ENCODE assay signal across 1 cellular context in genomic region chr1:53899206-53899628, GRCh38.
TF ChIP-seq lines count a peak whose summit lies in the region.

No MANE protein-coding gene starts in this region.

TF ChIP-seq in HepG2, 621 proteins besides CTCF, POLR2A, EP300 and RAD21 (continued from another document and continues in another):
- no peak for TF ChIP-seq ZXDC (CRISPR knock-in tag; IDR thresholded peaks at IDR 0.05)
- TF ChIP-seq HNRNPUL1 (IDR thresholded peaks at IDR 0.05; ENCODE audit: low read depth, low read length), result no peak
- no peak for TF ChIP-seq ZNF512 (CRISPR knock-in tag; IDR thresholded peaks at IDR 0.05)
- no peak for TF ChIP-seq MLXIP (CRISPR knock-in tag; IDR thresholded peaks at IDR 0.05; ENCODE audit: borderline replicate concordance)
- no peak for TF ChIP-seq FOXK2 (IDR thresholded peaks at IDR 0.05)
- no peak for TF ChIP-seq NFYC (CRISPR knock-in tag; IDR thresholded peaks at IDR 0.05)
- TF ChIP-seq SRSF4 (IDR thresholded peaks at IDR 0.05; ENCODE audit: low read depth, low read length, poor library complexity, severe bottlenecking), result no peak
- no peak for TF ChIP-seq PRMT3 (CRISPR knock-in tag; IDR thresholded peaks at IDR 0.05; ENCODE audit: borderline replicate concordance, low read depth)
- TF ChIP-seq ZNF788 (CRISPR knock-in tag; IDR thresholded peaks at IDR 0.05; ENCODE audit: borderline replicate concordance), result no peak; the same call in 1 of the 2 replicates
- no peak for TF ChIP-seq MTF2 (CRISPR knock-in tag; IDR thresholded peaks at IDR 0.05; ENCODE audit: borderline replicate concordance)
- TF ChIP-seq GRHL1 (CRISPR knock-in tag; conservative IDR thresholded peaks at IDR 0.05), result no peak
- TF ChIP-seq YEATS2 (CRISPR knock-in tag; IDR thresholded peaks at IDR 0.05; ENCODE audit: borderline replicate concordance), result no peak
- peak; percentile 57 for TF ChIP-seq HOXA3 (CRISPR knock-in tag; IDR thresholded peaks at IDR 0.05)
- TF ChIP-seq SUZ12 (IDR thresholded peaks at IDR 0.05; ENCODE audit: low read depth, low read length), result no peak
- TF ChIP-seq TERF1 (CRISPR knock-in tag; IDR thresholded peaks at IDR 0.05), result no peak
- no peak for TF ChIP-seq DZIP1 (CRISPR knock-in tag; IDR thresholded peaks at IDR 0.05)
- no peak for TF ChIP-seq ARNTL (CRISPR knock-in tag; IDR thresholded peaks at IDR 0.05)
- TF ChIP-seq ZNF30 (CRISPR knock-in tag; IDR thresholded peaks at IDR 0.05), result no peak
- no peak for TF ChIP-seq HOXA5 (CRISPR knock-in tag; IDR thresholded peaks at IDR 0.05)
- no peak for TF ChIP-seq ZNF251 (CRISPR knock-in tag; IDR thresholded peaks at IDR 0.05)
- no peak for TF ChIP-seq ZNF607 (CRISPR knock-in tag; IDR thresholded peaks at IDR 0.05; ENCODE audit: borderline replicate concordance)
- no peak for TF ChIP-seq ATF1 (CRISPR knock-in tag; IDR thresholded peaks at IDR 0.05)
- TF ChIP-seq ARID5B (CRISPR knock-in tag; IDR thresholded peaks at IDR 0.05), result peak; percentile 65
- TF ChIP-seq SNRNP70 (IDR thresholded peaks at IDR 0.05; ENCODE audit: low read depth, low read length), result no peak
- TF ChIP-seq ZNF549 (CRISPR knock-in tag; IDR thresholded peaks at IDR 0.05), result no peak
- no peak for TF ChIP-seq PCBP2 (optimal IDR thresholded peaks at IDR 0.05; ENCODE audit: low read depth, low read length, poor library complexity, severe bottlenecking)
- TF ChIP-seq CEBPZ (IDR thresholded peaks at IDR 0.05; ENCODE audit: low read length), result no peak
- TF ChIP-seq MTERF4 (CRISPR knock-in tag; IDR thresholded peaks at IDR 0.05), result no peak
- peak; percentile 64; the same call in 1 of the 2 replicates for TF ChIP-seq NCOR1 (IDR thresholded peaks at IDR 0.05; ENCODE audit: borderline replicate concordance, low read length)
- TF ChIP-seq HMG20B (CRISPR knock-in tag; conservative IDR thresholded peaks at IDR 0.05), result 0 out of 2 replicates have a peak, but pooled peaks have one; percentile 32
- TF ChIP-seq NFE2L2 (IDR thresholded peaks at IDR 0.05; ENCODE audit: low read length), result no peak
- no peak for TF ChIP-seq ZNF543 (CRISPR knock-in tag; IDR thresholded peaks at IDR 0.05)
- TF ChIP-seq CSRNP1 (CRISPR knock-in tag; IDR thresholded peaks at IDR 0.05), result no peak
- TF ChIP-seq ZNF790 (CRISPR knock-in tag; IDR thresholded peaks at IDR 0.05; ENCODE audit: borderline replicate concordance), result no peak
